ENCODE assay signal across 23 cellular contexts in genomic region chr6:168388641-168389633, GRCh38. TPM values are rescaled to one million over a fixed set of nuclear protein-coding genes. Genes with fewer than 3 reads are reported as not detected.
DNase-seq lines count a peak whose midpoint lies in the region; ATAC-seq and TF ChIP-seq lines count a peak whose summit lies in the region.
"Had no signal": no experiment of that assay in that cellular context is flagged by ENCODE, and none has a peak within 500 bp of the region (broad histone marks: within the 10 kb centered on the region; RNA-seq: fewer than 3 reads in every experiment).

No MANE protein-coding gene starts in this region.

- no peak for DNase-seq in activated naive CD8-positive, alpha-beta T cell treated with anti-CD3 and anti-CD28 coated beads, Interleukin-2, amount 50 U/mL, for 24 hours
- DNase-seq in activated naive CD8-positive, alpha-beta T cell treated with anti-CD3 and anti-CD28 coated beads for 36 hours: no peak
- DNase-seq in NCI-H510A (lab: John Stamatoyannopoulos, UW) (peak; percentile 65), hepatocyte (ENCODE audit: low spot score) (peak; percentile 48), spleen (peak; percentile 70), activated T-cell treated with anti-CD3 and anti-CD28 coated beads for 4 hours (no peak), GM03348 (ENCODE audit: low spot score) (no peak)
- DNase-seq: activated CD4-positive, alpha-beta T cell treated with anti-CD3 and anti-CD28 coated beads for 36 hours; activated CD8-positive, alpha-beta memory T cell treated with anti-CD3 and anti-CD28 coated beads, Interleukin-2, amount 50 U/mL, for 48 hours; activated naive CD4-positive, alpha-beta T cell treated with anti-CD3 and anti-CD28 coated beads for 36 hours; cortex of kidney; gastrocnemius medialis; GOT3; Kasumi-1; mesenchymal stem cell; NCI-H187 had no signal

- H4K20me1 ChIP-seq in hepatocyte (ENCODE audit: insufficient read depth, poor library complexity, severe bottlenecking): no peaks in the 10 kb centered on the region

- no peaks in the 10 kb centered on the region for H3K36me3 Mint-ChIP-seq in activated naive CD8-positive, alpha-beta T cell treated with anti-CD3 and anti-CD28 coated beads, Interleukin-2, amount 50 U/mL, for 24 hours (ENCODE audit: low read depth)
- no peaks in the 10 kb centered on the region for H3K36me3 Mint-ChIP-seq in activated naive CD8-positive, alpha-beta T cell treated with anti-CD3 and anti-CD28 coated beads for 36 hours
- H3K36me3 Mint-ChIP-seq: CD14-positive monocyte had no signal

- intact Hi-C loops in spleen (cut with DNase I; ENCODE audit: low total_unique reads): no loop called here

- no peak overlapping the region for H3K4me2 ChIP-seq in hepatocyte
- H3K4me2 ChIP-seq: A549 had no signal

- no peaks in the 10 kb centered on the region for H3K9me2 ChIP-seq in hepatocyte (replicated peaks; ENCODE audit: insufficient read depth)

- no peak overlapping the region for H3K27ac Mint-ChIP-seq in activated naive CD8-positive, alpha-beta T cell treated with anti-CD3 and anti-CD28 coated beads, Interleukin-2, amount 50 U/mL, for 24 hours
- no peak overlapping the region for H3K27ac Mint-ChIP-seq in activated naive CD8-positive, alpha-beta T cell treated with anti-CD3 and anti-CD28 coated beads for 36 hours
- H3K27ac Mint-ChIP-seq: activated CD4-positive, alpha-beta T cell treated with anti-CD3 and anti-CD28 coated beads for 36 hours; activated naive CD4-positive, alpha-beta T cell treated with anti-CD3 and anti-CD28 coated beads for 36 hours; CD14-positive monocyte had no signal

- H3K27me3 ChIP-seq in hepatocyte (no peaks in the 10 kb centered on the region), spleen (replicated peaks in 1 of 7) (peaks cover 0 to 5% (median 0%) of the 10 kb centered on the region in 7 donors)
- H3K27me3 ChIP-seq: gastrocnemius medialis, SJSA1 had no signal

- H3K79me2 ChIP-seq in hepatocyte: no peaks in the 10 kb centered on the region

- H3K9me3 Mint-ChIP-seq in activated naive CD8-positive, alpha-beta T cell treated with anti-CD3 and anti-CD28 coated beads, Interleukin-2, amount 50 U/mL, for 24 hours: no peaks in the 10 kb centered on the region
- H3K9me3 Mint-ChIP-seq in activated naive CD8-positive, alpha-beta T cell treated with anti-CD3 and anti-CD28 coated beads for 36 hours: peaks cover under 1% of the 10 kb centered on the region
- H3K9me3 Mint-ChIP-seq: activated naive CD4-positive, alpha-beta T cell treated with anti-CD3 and anti-CD28 coated beads for 36 hours; nephron had no signal

- H3K4me1 Mint-ChIP-seq in activated naive CD8-positive, alpha-beta T cell treated with anti-CD3 and anti-CD28 coated beads, Interleukin-2, amount 50 U/mL, for 24 hours: no peaks in the 10 kb centered on the region
- no peaks in the 10 kb centered on the region for H3K4me1 Mint-ChIP-seq in activated naive CD8-positive, alpha-beta T cell treated with anti-CD3 and anti-CD28 coated beads for 36 hours
- H3K4me1 Mint-ChIP-seq: activated CD4-positive, alpha-beta T cell treated with anti-CD3 and anti-CD28 coated beads for 36 hours; CD14-positive monocyte had no signal

- no peak for TF ChIP-seq POLR2A in spleen (IDR thresholded peaks at IDR 0.05)

- H3K27me3 Mint-ChIP-seq in activated naive CD8-positive, alpha-beta T cell treated with anti-CD3 and anti-CD28 coated beads, Interleukin-2, amount 50 U/mL, for 24 hours: peaks cover 2% of the 10 kb centered on the region
- peaks cover 9% of the 10 kb centered on the region for H3K27me3 Mint-ChIP-seq in activated naive CD8-positive, alpha-beta T cell treated with anti-CD3 and anti-CD28 coated beads for 36 hours

- H3K4me3 ChIP-seq in hepatocyte: no peak overlapping the region
- H3K4me3 ChIP-seq in spleen: no peak overlapping the region
- H3K4me3 ChIP-seq: A549, gastrocnemius medialis, SJSA1 had no signal

- ATAC-seq in activated naive CD8-positive, alpha-beta T cell treated with anti-CD3 and anti-CD28 coated beads, Interleukin-2, amount 50 U/mL, for 24 hours: peak; percentile 17
- no peak for ATAC-seq in GM18498 (IDR thresholded peaks at IDR 0.05; ENCODE audit: unreplicated experiment)
- ATAC-seq: A549; activated CD4-positive, alpha-beta T cell treated with anti-CD3 and anti-CD28 coated beads for 36 hours; gastrocnemius medialis had no signal

- H3K27ac ChIP-seq in hepatocyte (no peak overlapping the region), spleen (no peak overlapping the region)
- H3K27ac ChIP-seq: A549, gastrocnemius medialis, SJSA1 had no signal

- H3K36me3 ChIP-seq in hepatocyte (replicated peaks; ENCODE audit: insufficient read depth, low read depth) (no peaks in the 10 kb centered on the region), spleen (no peaks in the 10 kb centered on the region)
- H3K36me3 ChIP-seq: gastrocnemius medialis, SJSA1 had no signal

- 70% methylated on average over 30 of the region's 32 CpGs for WGBS in hepatocyte (ENCODE audit: low lambda C conversion rate, missing lambda C conversion rate)
- WGBS in spleen, 5 donors: 74 to 92% (median 86%) methylated on average over 31 to 32 of the region's 32 CpGs

- TF ChIP-seq CTCF in hepatocyte (IDR thresholded peaks at IDR 0.05; ENCODE audit: poor library complexity) (no peak), spleen (IDR thresholded peaks at IDR 0.05 in 8 of 11, conservative IDR thresholded peaks at IDR 0.05 in 3 of 11) (no peak)

- H3K4me1 ChIP-seq in hepatocyte (ENCODE audit: insufficient read depth) (peaks cover 4% of the 10 kb centered on the region), spleen (no peaks in the 10 kb centered on the region)
- H3K4me1 ChIP-seq: A549, gastrocnemius medialis, SJSA1 had no signal

- H3K9me3 ChIP-seq in hepatocyte (ENCODE audit: low read depth) (no peaks in the 10 kb centered on the region), spleen (no peaks in the 10 kb centered on the region)
- H3K9me3 ChIP-seq: A549, gastrocnemius medialis had no signal

- H3K4me3 Mint-ChIP-seq in activated naive CD8-positive, alpha-beta T cell treated with anti-CD3 and anti-CD28 coated beads, Interleukin-2, amount 50 U/mL, for 24 hours: no peak overlapping the region
- H3K4me3 Mint-ChIP-seq in activated naive CD8-positive, alpha-beta T cell treated with anti-CD3 and anti-CD28 coated beads for 36 hours: no peak overlapping the region
- H3K4me3 Mint-ChIP-seq: activated CD4-positive, alpha-beta T cell treated with anti-CD3 and anti-CD28 coated beads for 36 hours; activated naive CD4-positive, alpha-beta T cell treated with anti-CD3 and anti-CD28 coated beads for 36 hours; CD14-positive monocyte; nephron had no signal

- H2AFZ ChIP-seq in hepatocyte: no peak overlapping the region

RNA-seq across cellular contexts. Expression of gene SMOC2, which starts 52.0 kb away (rescaled TPM):
- total RNA-seq in activated naive CD8-positive, alpha-beta T cell treated with anti-CD3 and anti-CD28 coated beads for 36 hours: not detected
- total RNA-seq in hepatocyte: 48.1 and 51.0 TPM in 2 replicates
- polyA plus RNA-seq in hepatocyte: 77.6 and 88.7 TPM in 2 replicates
- 1 to 10 TPM in 6 of 7 donors, under 1 TPM in 1; 0.94 to 3.1 (median 1.7) TPM for total RNA-seq in spleen
- polyA plus RNA-seq in spleen: 1 to 10 TPM; 1.8 to 7.6 (median 4.5) TPM
- total RNA-seq: activated CD4-positive, alpha-beta T cell treated with anti-CD3 and anti-CD28 coated beads for 36 hours; activated naive CD4-positive, alpha-beta T cell treated with anti-CD3 and anti-CD28 coated beads for 36 hours; HT-29; SJSA1; T-helper 2 cell treated with Interferon-gamma antibody and Interleukin-4, amounts not matched to agents 100 ng/mL and 5 ng/mL, for 36 hours had no signal
- polyA plus RNA-seq: A549, CD14-positive monocyte had no signal

Comparison
In these comparisons a context has a peak if more than half of its experiments do, and no peak if none do; other contexts are left out.
1. DNase-seq: peak in NCI-H510A (single experiment), hepatocyte (single experiment) and spleen (single experiment); none in activated naive CD8-positive, alpha-beta T cell treated with anti-CD3 and anti-CD28 coated beads, Interleukin-2, amount 50 U/mL, for 24 hours (single experiment), activated naive CD8-positive, alpha-beta T cell treated with anti-CD3 and anti-CD28 coated beads for 36 hours (single experiment), activated T-cell treated with anti-CD3 and anti-CD28 coated beads for 4 hours (single experiment) and GM03348 (single experiment).
2. RNA of gene SMOC2, which starts 52.0 kb away (total RNA-seq): 48.1 to 51.0 TPM in hepatocyte; 0.94 to 3.1 TPM in spleen and not detected in activated naive CD8-positive, alpha-beta T cell treated with anti-CD3 and anti-CD28 coated beads for 36 hours; every median in the first group is over 10 times any median in the second.